In the genomic region with DNA sequence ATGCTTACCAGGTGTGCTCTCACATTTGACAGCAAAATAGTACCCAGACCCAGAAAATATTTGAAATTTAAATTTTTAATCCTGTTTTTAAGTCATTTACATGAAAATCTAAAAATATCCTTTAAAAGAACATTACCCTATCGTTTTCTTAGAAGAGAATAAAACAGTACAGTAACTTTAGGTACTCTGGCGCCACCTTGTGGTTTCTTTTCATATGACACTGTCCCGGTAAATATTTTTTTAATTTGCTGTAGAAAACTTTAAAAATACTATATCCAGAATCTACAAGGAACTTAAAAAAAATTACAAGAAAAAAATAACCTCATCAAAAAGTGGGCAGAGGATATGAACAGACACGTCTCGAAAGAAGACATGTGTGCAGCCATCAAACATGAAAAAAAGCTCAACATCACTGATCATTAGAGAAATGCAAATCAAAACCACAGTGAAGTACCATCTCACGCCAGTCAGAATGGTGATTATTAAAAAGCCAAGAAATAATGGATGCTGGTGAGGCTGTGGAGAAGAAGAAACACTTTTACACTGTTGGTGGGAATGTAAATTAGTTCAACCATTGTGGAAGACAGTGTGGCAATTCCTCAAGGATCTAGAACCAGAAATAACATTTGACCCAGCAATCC, we compare ENCODE assay signal across 8 cellular contexts.
DNase-seq lines count a peak whose midpoint lies in the region; ATAC-seq and TF ChIP-seq lines count a peak whose summit lies in the region.

No MANE protein-coding gene starts in this region.

- intact Hi-C loops in lower lobe of right lung (cut with DNase I), result no loop called here

- no peaks in the 10 kb centered on the region for H3K4me1 ChIP-seq in Loucy (ENCODE audit: insufficient read depth, low read length, poor library complexity, severe bottlenecking)
- H3K4me1 ChIP-seq in lower lobe of right lung, result peaks cover 5% of the 10 kb centered on the region

- H2AFZ ChIP-seq in Loucy (ENCODE audit: low read length), result no peak overlapping the region

- H3K27ac ChIP-seq in brain microvascular endothelial cell (no peak overlapping the region), lower lobe of right lung (no peak overlapping the region)

- H3K4me2 ChIP-seq in Loucy (ENCODE audit: low read depth, low read length, poor library complexity, severe bottlenecking), result no peak overlapping the region

- no peaks in the 10 kb centered on the region for H3K27me3 ChIP-seq in Loucy (ENCODE audit: insufficient read depth, low read length, poor library complexity, severe bottlenecking)
- no peaks in the 10 kb centered on the region for H3K27me3 ChIP-seq in brain microvascular endothelial cell (replicated peaks)
- H3K27me3 ChIP-seq in lower lobe of right lung (ENCODE audit: low read depth), result no peaks in the 10 kb centered on the region

- TF ChIP-seq CTCF in Loucy (conservative IDR thresholded peaks at IDR 0.05; ENCODE audit: low read length) (peak; percentile 89), brain microvascular endothelial cell (IDR thresholded peaks at IDR 0.05; ENCODE audit: low read depth, low read length, missing control alignments) (peak; percentile 52), lower lobe of right lung (IDR thresholded peaks at IDR 0.05) (peak; percentile 85)

- H3K36me3 ChIP-seq in Loucy (ENCODE audit: insufficient read depth, low read length), result no peaks in the 10 kb centered on the region
- H3K36me3 ChIP-seq in brain microvascular endothelial cell (replicated peaks), result no peaks in the 10 kb centered on the region
- H3K36me3 ChIP-seq in lower lobe of right lung, result no peaks in the 10 kb centered on the region

- peak; percentile 42 for DNase-seq in DMS114 treated with DMSO at 0.1 percent for 48 hours (lab: John Stamatoyannopoulos, UW; ENCODE audit: unreplicated experiment)
- DNase-seq in T-helper 9 cell, result peak; percentile 57
- DNase-seq in brain microvascular endothelial cell, result peak; percentile 64
- DNase-seq in lower lobe of right lung, result no peak
- DNase-seq in stimulated activated CD8-positive, alpha-beta memory T cell treated with anti-CD3 and anti-CD28 coated beads, Interleukin-4, amount 100 ng/mL, for 1 hour (ENCODE audit: low read depth in 2 of 2, low spot score in 1 of 2), result peak; percentile 10 to 11
- DNase-seq in iPS-NIHi11 (ENCODE audit: low spot score), result no peak

- in situ Hi-C loops in brain microvascular endothelial cell (cut with HindIII; ENCODE audit: low pct_ligation_motif_present, low sequenced_read_pairs), result no loop called here

- no peaks in the 10 kb centered on the region for H4K20me1 ChIP-seq in Loucy (ENCODE audit: insufficient read depth, low read length, poor library complexity, severe bottlenecking)

- ATAC-seq in GM21423 (IDR thresholded peaks at IDR 0.05; ENCODE audit: unreplicated experiment) (peak; percentile 64), lower lobe of right lung (peak; percentile 75 to 81)

- H3K4me3 ChIP-seq in Loucy (ENCODE audit: low read length, poor library complexity, severe bottlenecking) (no peak overlapping the region), brain microvascular endothelial cell (ENCODE audit: low read depth, low read length) (no peak overlapping the region), lower lobe of right lung (peak overlapping the region; percentile 24)

- H3K9me3 ChIP-seq in Loucy (ENCODE audit: insufficient read depth, low read depth, low read length) (no peaks in the 10 kb centered on the region), lower lobe of right lung (no peaks in the 10 kb centered on the region)

- H3K9me2 ChIP-seq in Loucy (replicated peaks; ENCODE audit: low read depth, low read length), result no peaks in the 10 kb centered on the region

- H3K79me2 ChIP-seq in Loucy (ENCODE audit: insufficient read depth, low read length), result no peaks in the 10 kb centered on the region

- no peak overlapping the region for H3K9ac ChIP-seq in Loucy (ENCODE audit: low read depth, low read length, poor library complexity, severe bottlenecking)

- no peaks in the 10 kb centered on the region for H3F3A ChIP-seq in Loucy (ENCODE audit: low read depth)

Comparison
In these comparisons a context has a peak if more than half of its experiments do, and no peak if none do; other contexts are left out.
1. DNase-seq: peak in DMS114 treated with DMSO at 0.1 percent for 48 hours (single experiment), T-helper 9 cell (single experiment), brain microvascular endothelial cell (single experiment) and stimulated activated CD8-positive, alpha-beta memory T cell treated with anti-CD3 and anti-CD28 coated beads, Interleukin-4, amount 100 ng/mL, for 1 hour (2 of 2); none in lower lobe of right lung (single experiment) and iPS-NIHi11 (single experiment).
2. Peak in every context shown above with its lines, with median percentiles within 50 percentile points of each other: CTCF ChIP-seq.